17 cellular contexts compared by ENCODE assay signal in genomic region chr6:67679566-67680296, GRCh38.
DNase-seq lines count a peak whose midpoint lies in the region; ATAC-seq, FAIRE-seq and TF ChIP-seq lines count a peak whose summit lies in the region.
"Had no signal": no experiment of that assay in that cellular context is flagged by ENCODE, and none has a peak within 500 bp of the region (broad histone marks: within the 10 kb centered on the region; RNA-seq: fewer than 3 reads in every experiment).

No MANE protein-coding gene starts in this region.

- DNase-seq in H54 (ENCODE audit: insufficient read length, low spot score) = no peak
- peak; percentile 65 for DNase-seq in PC-3
- DNase-seq in brain microvascular endothelial cell = no peak
- DNase-seq in T-helper 1 cell = no peak
- no peak for DNase-seq in stimulated activated naive CD8-positive, alpha-beta T cell treated with anti-CD3 and anti-CD28 coated beads, Interleukin-15, amount 100 ng/mL, for 72 hours
- DNase-seq: CD8-positive, alpha-beta memory T cell; NCI-H1048; NCI-H1436 treated with DMSO at 0.1 percent for 48 hours; NCI-H2081; NCI-H82 had no signal

- CTCF ChIA-PET in PC-3 (lab: Charles Lee) = no interaction called here

- TF ChIP-seq CTCF in PC-3 (conservative IDR thresholded peaks at IDR 0.05; ENCODE audit: low read depth, low read length) (no peak), brain microvascular endothelial cell (IDR thresholded peaks at IDR 0.05; ENCODE audit: low read depth, low read length, missing control alignments) (no peak)

- peaks cover 0 to under 1% of the 10 kb centered on the region in 2 donors for H3K9me3 Mint-ChIP-seq in stimulated activated naive CD8-positive, alpha-beta T cell treated with anti-CD3 and anti-CD28 coated beads, Interleukin-15, amount 100 ng/mL, for 72 hours

- H3K4me1 ChIP-seq in PC-3 (ENCODE audit: insufficient read depth, low read length) (peaks cover 43% of the 10 kb centered on the region), skeletal muscle satellite cell (ENCODE audit: control insufficient read depth, insufficient read depth, low read length) (peaks cover 12% of the 10 kb centered on the region)

- H3K27me3 ChIP-seq in PC-3 (ENCODE audit: low read length) (no peaks in the 10 kb centered on the region), brain microvascular endothelial cell (replicated peaks) (no peaks in the 10 kb centered on the region), skeletal muscle satellite cell (ENCODE audit: control insufficient read depth, insufficient read depth, low read length) (no peaks in the 10 kb centered on the region)
- H3K27me3 ChIP-seq: BLaER1 treated with 17β-estradiol and CSF1 and Interleukin-3, amounts not matched to agents 10 nM and 100 nM had no signal

- H3K27ac Mint-ChIP-seq in stimulated activated naive CD8-positive, alpha-beta T cell treated with anti-CD3 and anti-CD28 coated beads, Interleukin-15, amount 100 ng/mL, for 72 hours = no peak overlapping the region
- H3K27ac Mint-ChIP-seq: IgD-negative memory B cell had no signal

- in situ Hi-C loops in brain microvascular endothelial cell (cut with HindIII; ENCODE audit: low pct_ligation_motif_present, low sequenced_read_pairs) = no loop called here

- no peak overlapping the region for H3K4me3 ChIP-seq in PC-3 (ENCODE audit: low read length)
- H3K4me3 ChIP-seq in brain microvascular endothelial cell (ENCODE audit: low read depth, low read length) = no peak overlapping the region
- no peak overlapping the region for H3K4me3 ChIP-seq in skeletal muscle satellite cell (ENCODE audit: low read length)
- H3K4me3 ChIP-seq: BLaER1 treated with 17β-estradiol and CSF1 and Interleukin-3, amounts not matched to agents 10 nM and 100 nM; SK-N-MC had no signal

- POLR2A ChIA-PET in PC-3 (lab: Charles Lee; ENCODE audit: unreplicated experiment) = no interaction called here

- H4K20me1 ChIP-seq in PC-3 (ENCODE audit: low read length) = no peaks in the 10 kb centered on the region
- H4K20me1 ChIP-seq: BLaER1 treated with 17β-estradiol and CSF1 and Interleukin-3, amounts not matched to agents 10 nM and 100 nM had no signal

- H3K9ac ChIP-seq in PC-3 (ENCODE audit: low read length) (no peak overlapping the region; the same call in 1 of the 2 replicates), skeletal muscle satellite cell (ENCODE audit: low read depth, low read length) (peak overlapping the region; percentile 41)
- H3K9ac ChIP-seq: BLaER1 treated with 17β-estradiol and CSF1 and Interleukin-3, amounts not matched to agents 10 nM and 100 nM had no signal

- peaks cover 4% of the 10 kb centered on the region for H3F3A ChIP-seq in PC-3 (ENCODE audit: low read length, unreplicated experiment)

- no peaks in the 10 kb centered on the region for H3K9me3 ChIP-seq in PC-3 (ENCODE audit: low read length)
- peaks cover 6% of the 10 kb centered on the region for H3K9me3 ChIP-seq in skeletal muscle satellite cell (replicated peaks; ENCODE audit: low read length)

- no peak overlapping the region for H2AFZ ChIP-seq in PC-3 (ENCODE audit: low read length)

- no peak for TF ChIP-seq POLR2A in H54 (IDR thresholded peaks at IDR 0.05; ENCODE audit: low read depth, low read length)

- peak; percentile 76 for FAIRE-seq in H54 (lab: Jason Lieb, UNC)
- FAIRE-seq: GM12892, HTR-8/SVneo had no signal

- peak overlapping the region; percentile 65 for H3K27ac ChIP-seq in PC-3 (ENCODE audit: low read length)
- H3K27ac ChIP-seq in brain microvascular endothelial cell = peak overlapping the region; percentile 83
- H3K27ac ChIP-seq: BLaER1 treated with 17β-estradiol and CSF1 and Interleukin-3, amounts not matched to agents 10 nM and 100 nM; SK-N-MC had no signal

- H3K36me3 ChIP-seq in PC-3 (ENCODE audit: low read depth, low read length) = no peaks in the 10 kb centered on the region
- no peaks in the 10 kb centered on the region for H3K36me3 ChIP-seq in brain microvascular endothelial cell (replicated peaks)
- no peaks in the 10 kb centered on the region for H3K36me3 ChIP-seq in skeletal muscle satellite cell (ENCODE audit: insufficient read depth, low read length)
- H3K36me3 ChIP-seq: BLaER1 treated with 17β-estradiol and CSF1 and Interleukin-3, amounts not matched to agents 10 nM and 100 nM had no signal

- intact Hi-C loops in PC-3 (cut with micrococcal nuclease) = loop anchor here (2.0 to 10.0 kb wide), 4 partner anchors 49 to 612 kb away; no protein-coding TSS in a partner anchor

- no peaks in the 10 kb centered on the region for H3K79me2 ChIP-seq in PC-3 (ENCODE audit: low read length)

- peak overlapping the region; percentile 19; the same call in 1 of the 2 replicates for H3K4me2 ChIP-seq in PC-3 (ENCODE audit: low read length)
- no peak overlapping the region for H3K4me2 ChIP-seq in skeletal muscle satellite cell (ENCODE audit: low read length)
- H3K4me2 ChIP-seq: BLaER1 treated with 17β-estradiol and CSF1 and Interleukin-3, amounts not matched to agents 10 nM and 100 nM had no signal

- peak; percentile 61 for ATAC-seq in PC-3
- ATAC-seq in HG03196 (IDR thresholded peaks at IDR 0.05; ENCODE audit: unreplicated experiment) = no peak
- no peak for ATAC-seq in stimulated activated naive CD8-positive, alpha-beta T cell treated with anti-CD3 and anti-CD28 coated beads, Interleukin-15, amount 100 ng/mL, for 72 hours

- no peaks in the 10 kb centered on the region for H3K27me3 Mint-ChIP-seq in stimulated activated naive CD8-positive, alpha-beta T cell treated with anti-CD3 and anti-CD28 coated beads, Interleukin-15, amount 100 ng/mL, for 72 hours
- H3K27me3 Mint-ChIP-seq: IgD-negative memory B cell had no signal

- H3K9me2 ChIP-seq in PC-3 (replicated peaks; ENCODE audit: low read length) = no peaks in the 10 kb centered on the region

- no peak overlapping the region for H3K4me3 Mint-ChIP-seq in stimulated activated naive CD8-positive, alpha-beta T cell treated with anti-CD3 and anti-CD28 coated beads, Interleukin-15, amount 100 ng/mL, for 72 hours
- H3K4me3 Mint-ChIP-seq: CD8-positive, alpha-beta memory T cell; IgD-negative memory B cell had no signal

- BruUV-seq in PC-3 (replicated peaks; lab: Mats Ljungman, UMichigan) = no TSS peak

- H3K4me1 Mint-ChIP-seq in stimulated activated naive CD8-positive, alpha-beta T cell treated with anti-CD3 and anti-CD28 coated beads, Interleukin-15, amount 100 ng/mL, for 72 hours = no peaks in the 10 kb centered on the region
- H3K4me1 Mint-ChIP-seq: CD8-positive, alpha-beta memory T cell; IgD-negative memory B cell had no signal
